Comparison of ENCODE assay signal across 1 cellular context in the genomic region with DNA sequence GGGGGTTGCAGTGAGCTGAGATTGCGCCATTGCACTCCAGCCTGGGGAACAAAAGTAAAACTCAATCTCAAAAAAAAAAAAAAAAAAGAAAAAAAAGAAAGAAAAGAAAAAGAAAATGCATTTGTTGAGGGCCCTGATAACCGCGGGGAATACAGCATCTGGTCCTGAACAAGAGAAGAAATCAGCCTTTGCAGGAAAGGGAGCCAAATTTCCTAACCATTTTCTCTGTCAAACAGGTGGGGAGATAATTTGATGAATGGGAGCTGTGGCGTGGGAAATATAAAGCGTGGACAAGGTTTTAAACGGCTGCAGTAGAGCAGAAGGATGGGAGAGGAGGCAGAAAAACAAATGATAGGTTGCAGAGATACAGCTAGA.
TF ChIP-seq lines count a peak whose summit lies in the region.

No MANE protein-coding gene starts in this region.

TF ChIP-seq in HepG2, 621 proteins besides CTCF, POLR2A, EP300 and RAD21 (continued from another document):
- TF ChIP-seq PRMT3 (CRISPR knock-in tag; IDR thresholded peaks at IDR 0.05; ENCODE audit: borderline replicate concordance, low read depth) (no peak), FOXK2 (IDR thresholded peaks at IDR 0.05) (peak; percentile 48), U2AF2 (IDR thresholded peaks at IDR 0.05; ENCODE audit: low read depth, low read length) (0 out of 2 replicates have a peak, but pooled peaks have one; percentile 65)
- TF ChIP-seq, protein P1, sequence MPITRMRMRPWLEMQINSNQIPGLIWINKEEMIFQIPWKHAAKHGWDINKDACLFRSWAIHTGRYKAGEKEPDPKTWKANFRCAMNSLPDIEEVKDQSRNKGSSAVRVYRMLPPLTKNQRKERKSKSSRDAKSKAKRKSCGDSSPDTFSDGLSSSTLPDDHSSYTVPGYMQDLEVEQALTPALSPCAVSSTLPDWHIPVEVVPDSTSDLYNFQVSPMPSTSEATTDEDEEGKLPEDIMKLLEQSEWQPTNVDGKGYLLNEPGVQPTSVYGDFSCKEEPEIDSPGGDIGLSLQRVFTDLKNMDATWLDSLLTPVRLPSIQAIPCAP (CRISPR knock-in tag; IDR thresholded peaks at IDR 0.05; ENCODE audit: low read depth), result 0 out of 2 replicates have a peak, but pooled peaks have one; percentile 2
TF ChIP-seq in HepG2: peak in this region for 4.
